ENCODE assay signal across 8 cellular contexts in genomic region chr17:20073056-20073979, GRCh38.
DNase-seq lines count a peak whose midpoint lies in the region; ATAC-seq and TF ChIP-seq lines count a peak whose summit lies in the region.

No MANE protein-coding gene starts in this region.

- DNase-seq in CD1c-positive myeloid dendritic cell (ENCODE audit: extremely low spot score) (peak; percentile 71), esophagus squamous epithelium (lab: John Stamatoyannopoulos, UW) (no peak), skeletal muscle cell (ENCODE audit: low read depth) (no peak), NCI-H187 treated with DMSO at 0.1 percent for 48 hours (lab: John Stamatoyannopoulos, UW) (no peak)
- peak; percentile 41 for DNase-seq in activated CD4-positive, alpha-beta T cell treated with anti-CD3 and anti-CD28 coated beads for 48 hours

- H3K27me3 ChIP-seq in esophagus squamous epithelium = no peaks in the 10 kb centered on the region

- H3K27ac ChIP-seq in esophagus squamous epithelium = peak overlapping the region in 3 of 4 donors; percentile 59 to 62 (median 60)

- no peak for TF ChIP-seq CTCF in esophagus squamous epithelium (IDR thresholded peaks at IDR 0.05)

- H3K36me3 ChIP-seq in esophagus squamous epithelium = no peaks in the 10 kb centered on the region

- H3K4me3 ChIP-seq in esophagus squamous epithelium = peak overlapping the region in 3 of 4 donors; percentile 26 to 38 (median 28)
- peak overlapping the region; percentile 25 for H3K4me3 ChIP-seq in skeletal muscle cell (ENCODE audit: low read depth, low read length)

- 39% methylated on average over 12 to 14 of the region's 14 CpGs for WGBS in esophagus squamous epithelium, 2 donors

- H3K9me3 ChIP-seq in esophagus squamous epithelium = no peaks in the 10 kb centered on the region

- peaks cover 0 to 47% (median 0%) of the 10 kb centered on the region in 3 donors for H3K4me1 ChIP-seq in esophagus squamous epithelium

- intact Hi-C loops in esophagus squamous epithelium (cut with DNase I) = no loop called here

- TF ChIP-seq POLR2A in esophagus squamous epithelium (IDR thresholded peaks at IDR 0.05) = peak in 3 of 4 donors; percentile 19 to 39 (median 38)

- peak; percentile 43 for ATAC-seq in HG02610 (IDR thresholded peaks at IDR 0.05; ENCODE audit: unreplicated experiment)
- ATAC-seq in GM21360 (IDR thresholded peaks at IDR 0.05; ENCODE audit: unreplicated experiment) = no peak
- ATAC-seq in GM21619 (IDR thresholded peaks at IDR 0.05; ENCODE audit: unreplicated experiment) = no peak

Comparison
In these comparisons a context has a peak if more than half of its experiments do, and no peak if none do; other contexts are left out.
1. DNase-seq: peak in CD1c-positive myeloid dendritic cell (single experiment) and activated CD4-positive, alpha-beta T cell treated with anti-CD3 and anti-CD28 coated beads for 48 hours (single experiment); none in esophagus squamous epithelium (single experiment), skeletal muscle cell (single experiment) and NCI-H187 treated with DMSO at 0.1 percent for 48 hours (single experiment).